2 cellular contexts compared by ENCODE assay signal in the genomic region with DNA sequence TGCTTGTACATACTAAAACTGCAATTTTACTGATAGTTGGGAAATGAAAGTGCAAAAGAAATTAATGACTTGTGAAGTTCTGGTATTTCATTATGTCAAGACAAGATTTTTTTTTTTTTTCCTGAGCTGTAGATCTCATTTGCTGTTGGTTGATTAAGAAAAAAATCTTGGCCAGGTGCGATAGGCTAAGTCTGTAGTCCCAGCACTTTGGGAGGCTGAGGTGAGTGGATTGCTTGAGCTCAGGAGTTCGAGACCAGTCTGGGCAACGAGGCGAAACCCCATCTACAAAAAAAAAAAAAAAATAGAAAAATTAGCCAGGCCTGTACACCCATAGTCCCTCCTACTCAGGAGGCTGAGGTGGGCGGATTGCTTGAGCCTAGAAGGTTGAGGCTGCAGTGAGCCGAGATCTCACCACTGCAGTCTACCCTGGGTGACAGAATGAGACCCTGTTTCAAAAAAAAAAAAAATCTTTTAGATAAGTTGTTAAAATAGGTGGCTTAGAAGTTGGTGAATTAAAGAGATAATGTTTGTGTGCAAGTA.
TF ChIP-seq lines count a peak whose summit lies in the region.

No MANE protein-coding gene starts in this region.

TF ChIP-seq in K562, 482 proteins besides CTCF, POLR2A, EP300 and RAD21:
- no peak for TF ChIP-seq ATF1 (CRISPR knock-in tag; IDR thresholded peaks at IDR 0.05)
- TF ChIP-seq ATF1 (tag; IDR thresholded peaks at IDR 0.05), result no peak
- TF ChIP-seq EGR1 (conservative IDR thresholded peaks at IDR 0.05), result peak; percentile 35; the same call in 1 of the 2 replicates

TF ChIP-seq in HEK293T, 16 proteins besides CTCF, POLR2A, EP300 and RAD21 (continued from another document):
- no peak for TF ChIP-seq ELF4 (IDR thresholded peaks at IDR 0.05)
- TF ChIP-seq NFRKB (IDR thresholded peaks at IDR 0.05), result no peak
